ENCODE assay signal across 16 cellular contexts in genomic region chr7:26165950-26166680, GRCh38. TPM values are rescaled to one million over a fixed set of nuclear protein-coding genes. Genes with fewer than 3 reads are reported as not detected.
DNase-seq lines count a peak whose midpoint lies in the region; ATAC-seq, FAIRE-seq and TF ChIP-seq lines count a peak whose summit lies in the region.
"Had no signal": no experiment of that assay in that cellular context is flagged by ENCODE, and none has a peak within 500 bp of the region (broad histone marks: within the 10 kb centered on the region; RNA-seq: fewer than 3 reads in every experiment).

No MANE protein-coding gene starts in this region.

- in situ Hi-C loops in K562 (cut with MboI), result no loop called here
- in situ Hi-C loops in GM13977 (cut with MboI; ENCODE audit: low pct_unique_long_range_greater_than_20kb, low sequenced_read_pairs, unreplicated experiment), result no loop called here

- H3K36me3 ChIP-seq in PC-3 (ENCODE audit: low read depth, low read length), result no peaks in the 10 kb centered on the region
- H3K36me3 ChIP-seq in K562 (ENCODE audit: control insufficient read depth, insufficient read depth, low read length), result no peaks in the 10 kb centered on the region; the same call in 2 of the 3 replicates
- H3K36me3 ChIP-seq in lower lobe of right lung, result no peaks in the 10 kb centered on the region

- BruUV-seq in PC-3 (replicated peaks; lab: Mats Ljungman, UMichigan) (no TSS peak), K562 (replicated peaks; lab: Mats Ljungman, UMichigan) (no TSS peak)

- H3K27me3 ChIP-seq in PC-3 (ENCODE audit: low read length) (no peaks in the 10 kb centered on the region), K562 (ENCODE audit: control insufficient read depth in 2 of 2, insufficient read depth in 2 of 2, low read length in 2 of 2) (no peaks in the 10 kb centered on the region), lower lobe of right lung (ENCODE audit: low read depth) (no peaks in the 10 kb centered on the region)

- 0 out of 2 replicates have a peak overlapping the region, but pooled peaks have one; percentile 40 for H3K4me2 ChIP-seq in PC-3 (ENCODE audit: low read length)
- H3K4me2 ChIP-seq in K562 (ENCODE audit: insufficient read depth, low read length), result no peak overlapping the region; the same call in 1 of the 2 replicates

- CTCF ChIA-PET in PC-3 (lab: Charles Lee), result interaction anchor here (0.6 kb wide), 2 partner anchors 87 to 961 kb away, joined by 3 to 5 read pairs; no protein-coding TSS in a partner anchor
- CTCF ChIA-PET in K562 (lab: Yijun Ruan, JAX; ENCODE audit: low intra/inter-chr PET ratio), result no interaction called here

- H3K79me2 ChIP-seq in PC-3 (ENCODE audit: low read length) (peaks cover 74% of the 10 kb centered on the region), K562 (ENCODE audit: control insufficient read depth, insufficient read depth, low read length) (peaks cover 15% of the 10 kb centered on the region)

- H3K9me1 ChIP-seq in K562 (ENCODE audit: control insufficient read depth, insufficient read depth, low read length), result no peaks in the 10 kb centered on the region

- no peak for TF ChIP-seq CTCF in PC-3 (conservative IDR thresholded peaks at IDR 0.05; ENCODE audit: low read depth, low read length)
- no peak for TF ChIP-seq CTCF in K562 (IDR thresholded peaks at IDR 0.05 in 2 of 3, conservative IDR thresholded peaks at IDR 0.05 in 1 of 3; ENCODE audit: insufficient read depth in 2 of 3, low read depth in 1 of 3, low read length in 3 of 3)
- no peak for TF ChIP-seq CTCF in lower lobe of right lung (IDR thresholded peaks at IDR 0.05)
- no peak for TF ChIP-seq CTCF in type B pancreatic cell (conservative IDR thresholded peaks at IDR 0.05)
- no peak for TF ChIP-seq CTCF in GM13977 (IDR thresholded peaks at IDR 0.05; ENCODE audit: extremely low read depth, insufficient read depth, missing control alignments)

- H3K4me3 ChIP-seq in PC-3 (ENCODE audit: low read length) (no peak overlapping the region), K562 (no peak overlapping the region), lower lobe of right lung (no peak overlapping the region)
- H3K4me3 ChIP-seq: dorsolateral prefrontal cortex had no signal

- H2AFZ ChIP-seq in PC-3 (ENCODE audit: low read length) (no peak overlapping the region), K562 (ENCODE audit: low read depth, low read length) (no peak overlapping the region)

- no peak overlapping the region for H3K9ac ChIP-seq in PC-3 (ENCODE audit: low read length)
- peak overlapping the region in 1 of 2 experiments; percentile 69; a peak in 1 of 4 replicates for H3K9ac ChIP-seq in K562 (ENCODE audit: insufficient read depth in 1 of 2, low read depth in 2 of 2, low read length in 2 of 2)

- TF ChIP-seq RAD21 in K562 (CRISPR knock-in tag; conservative IDR thresholded peaks at IDR 0.05 in 1 of 2, IDR thresholded peaks at IDR 0.05 in 1 of 2), result no peak

- TF ChIP-seq EP300 in K562 (IDR thresholded peaks at IDR 0.05; ENCODE audit: low read length), result no peak

- POLR2A ChIA-PET in PC-3 (lab: Charles Lee; ENCODE audit: unreplicated experiment) (interaction anchor here (0.7 kb wide), 1 partner anchor 11 kb away, joined by 26 read pairs; no protein-coding TSS in a partner anchor), K562 (lab: Yijun Ruan, JAX) (interaction anchor here (0.8 to 2.5 kb wide), 7 partner anchors 10 to 32 kb away, joined by 3 to 17 read pairs (median 6); partner anchors contain the start of gene NFE2L3)

- peaks cover 20% of the 10 kb centered on the region for H3K4me1 ChIP-seq in PC-3 (ENCODE audit: insufficient read depth, low read length)
- H3K4me1 ChIP-seq in K562 (replicated peaks in 1 of 2; ENCODE audit: control insufficient read depth in 2 of 2, insufficient read depth in 2 of 2, low read length in 2 of 2), result peaks cover 7 to 13% of the 10 kb centered on the region in 2 experiments; a peak in 4 of 5 replicates
- H3K4me1 ChIP-seq in lower lobe of right lung, result no peaks in the 10 kb centered on the region

- peaks cover 47% of the 10 kb centered on the region for H3K36me3 Mint-ChIP-seq in activated T-cell treated with anti-CD3 and anti-CD28 coated beads, Interleukin-2, amount 50 U/mL, for 24 hours (ENCODE audit: low read depth)
- peaks cover 24% of the 10 kb centered on the region for H3K36me3 Mint-ChIP-seq in stimulated activated naive CD8-positive, alpha-beta T cell treated with anti-CD3 and anti-CD28 coated beads, Interleukin-15, Interleukin-2, amounts not matched to agents 100 ng/mL and 50 ng/mL, for 24 hours (ENCODE audit: low read depth)
- no peaks in the 10 kb centered on the region for H3K36me3 Mint-ChIP-seq in type B pancreatic cell

- H3K9me3 Mint-ChIP-seq in activated T-cell treated with anti-CD3 and anti-CD28 coated beads, Interleukin-2, amount 50 U/mL, for 24 hours, result no peaks in the 10 kb centered on the region
- no peaks in the 10 kb centered on the region for H3K9me3 Mint-ChIP-seq in stimulated activated naive CD8-positive, alpha-beta T cell treated with anti-CD3 and anti-CD28 coated beads, Interleukin-15, Interleukin-2, amounts not matched to agents 100 ng/mL and 50 ng/mL, for 24 hours
- H3K9me3 Mint-ChIP-seq in type B pancreatic cell, result no peaks in the 10 kb centered on the region

- intact Hi-C loops in PC-3 (cut with micrococcal nuclease), result no loop called here
- intact Hi-C loops in K562 (cut with micrococcal nuclease), result no loop called here
- intact Hi-C loops in lower lobe of right lung (cut with DNase I), result no loop called here

- DNase-seq in activated T-cell treated with anti-CD3 and anti-CD28 coated beads, Interleukin-2, amount 50 U/mL, for 24 hours, result no peak
- DNase-seq in activated T-cell treated with anti-CD3 and anti-CD28 coated beads, Interleukin-2, amount 50 U/mL, for 1 hour, result no peak
- no peak for DNase-seq in PC-3
- no peak for DNase-seq in K562 (ENCODE audit: extremely low read depth in 1 of 4, low spot score in 3 of 4)
- DNase-seq in lower lobe of right lung, result no peak
- DNase-seq in type B pancreatic cell (ENCODE audit: extremely low spot score, unreplicated experiment), result no peak
- DNase-seq in GM13977 (ENCODE audit: low spot score), result no peak
- DNase-seq: ACHN; activated CD8-positive, alpha-beta memory T cell treated with anti-CD3 and anti-CD28 coated beads, Interleukin-2, amount 50 U/mL, for 48 hours; dorsolateral prefrontal cortex; head of caudate nucleus; NCI-H1694; stimulated activated CD4-positive, alpha-beta T cell treated with anti-CD3 and anti-CD28 coated beads, Interleukin-12 subunit alpha, Interleukin-12 subunit beta, amount 100 ng/mL, for 4 hours had no signal

- no peak overlapping the region for H3K4me3 Mint-ChIP-seq in activated T-cell treated with anti-CD3 and anti-CD28 coated beads, Interleukin-2, amount 50 U/mL, for 24 hours
- peak overlapping the region; percentile 51 for H3K4me3 Mint-ChIP-seq in stimulated activated naive CD8-positive, alpha-beta T cell treated with anti-CD3 and anti-CD28 coated beads, Interleukin-15, Interleukin-2, amounts not matched to agents 100 ng/mL and 50 ng/mL, for 24 hours
- H3K4me3 Mint-ChIP-seq in type B pancreatic cell, result no peak overlapping the region

- H4K20me1 ChIP-seq in PC-3 (ENCODE audit: low read length), result peaks cover 2% of the 10 kb centered on the region; the same call in 1 of the 2 replicates
- peaks cover 11% of the 10 kb centered on the region; the same call in 1 of the 2 replicates for H4K20me1 ChIP-seq in K562 (replicated peaks; ENCODE audit: control insufficient read depth, insufficient read depth, low read length)

- FAIRE-seq in K562 (lab: Jason Lieb, UNC), result no peak
- FAIRE-seq: GM12891, H54 had no signal

- peaks cover 55% of the 10 kb centered on the region for H3K4me1 Mint-ChIP-seq in activated T-cell treated with anti-CD3 and anti-CD28 coated beads, Interleukin-2, amount 50 U/mL, for 24 hours (ENCODE audit: low read depth)
- peaks cover 65% of the 10 kb centered on the region for H3K4me1 Mint-ChIP-seq in stimulated activated naive CD8-positive, alpha-beta T cell treated with anti-CD3 and anti-CD28 coated beads, Interleukin-15, Interleukin-2, amounts not matched to agents 100 ng/mL and 50 ng/mL, for 24 hours (ENCODE audit: low read depth)
- H3K4me1 Mint-ChIP-seq in type B pancreatic cell (ENCODE audit: unreplicated experiment), result peaks cover 11% of the 10 kb centered on the region

- ATAC-seq in PC-3 (peak; percentile 13; the same call in 1 of the 2 replicates), K562 (peak; percentile 78), lower lobe of right lung (no peak)

- no peaks in the 10 kb centered on the region for H3K9me2 ChIP-seq in PC-3 (replicated peaks; ENCODE audit: low read length)

- H3F3A ChIP-seq in PC-3 (ENCODE audit: low read length, unreplicated experiment), result no peaks in the 10 kb centered on the region

- H3K27ac Mint-ChIP-seq in activated T-cell treated with anti-CD3 and anti-CD28 coated beads, Interleukin-2, amount 50 U/mL, for 24 hours, result peak overlapping the region; percentile 93
- peak overlapping the region; percentile 81 for H3K27ac Mint-ChIP-seq in stimulated activated naive CD8-positive, alpha-beta T cell treated with anti-CD3 and anti-CD28 coated beads, Interleukin-15, Interleukin-2, amounts not matched to agents 100 ng/mL and 50 ng/mL, for 24 hours
- H3K27ac Mint-ChIP-seq in type B pancreatic cell, result no peak overlapping the region

- no peak for TF ChIP-seq POLR2A in K562 (conservative IDR thresholded peaks at IDR 0.05)

- H3K27ac ChIP-seq in PC-3 (ENCODE audit: low read length) (peak overlapping the region; percentile 24), K562 (ENCODE audit: extremely low read depth, low read depth, low read length) (no peak overlapping the region), lower lobe of right lung (no peak overlapping the region)
- H3K27ac ChIP-seq: dorsolateral prefrontal cortex had no signal

- H3K9me3 ChIP-seq in PC-3 (ENCODE audit: low read length), result no peaks in the 10 kb centered on the region
- H3K9me3 ChIP-seq in K562 (replicated peaks; ENCODE audit: control insufficient read depth, insufficient read depth, low read depth, low read length), result no peaks in the 10 kb centered on the region
- H3K9me3 ChIP-seq in lower lobe of right lung, result no peaks in the 10 kb centered on the region

- WGBS in K562 (ENCODE audit: insufficient coverage, low coverage, missing lambda C conversion rate), result 34% methylated on average over 9 of the region's 9 CpGs

- no peaks in the 10 kb centered on the region for H3K27me3 Mint-ChIP-seq in activated T-cell treated with anti-CD3 and anti-CD28 coated beads, Interleukin-2, amount 50 U/mL, for 24 hours
- no peaks in the 10 kb centered on the region for H3K27me3 Mint-ChIP-seq in stimulated activated naive CD8-positive, alpha-beta T cell treated with anti-CD3 and anti-CD28 coated beads, Interleukin-15, Interleukin-2, amounts not matched to agents 100 ng/mL and 50 ng/mL, for 24 hours
- H3K27me3 Mint-ChIP-seq in type B pancreatic cell, result no peaks in the 10 kb centered on the region

RNA-seq across cellular contexts. Expression of gene NFE2L3, which starts 14.1 kb away (rescaled TPM):
- total RNA-seq in PC-3 (2014; rRNA removed) (40.0 and 45.2 TPM in 2 replicates), K562 (2014; rRNA removed) (9.1 and 14.1 TPM in 2 replicates), K562 (2014; rRNA removed; fragmentation: Illumina TruSeq; extraction: Trizol) (16.2 and 17.0 TPM in 2 replicates), K562 (2015; rRNA removed; fragmentation: Illumina TruSeq; extraction: Trizol) (14.3 and 15.2 TPM in 2 replicates), K562 (2021) (11.8 and 12.2 TPM in 2 replicates), lower lobe of right lung (4.8 TPM), type B pancreatic cell (ENCODE audit: low replicate concordance) (6.5 and 10.5 TPM in 2 replicates)
- total RNA-seq in K562 (2011; cell fraction: chromatin; rRNA removed; ENCODE audit: low replicate concordance), result 6.9 and 15.2 TPM in 2 replicates
- total RNA-seq in K562 (2011; cell fraction: nucleolus; rRNA removed), result 7.7 and 8.9 TPM in 2 replicates
- 12.5 and 15.0 TPM in 2 replicates for total RNA-seq in K562 (2011; cell fraction: nucleoplasm; rRNA removed)
- polyA plus RNA-seq in K562 (2011; rRNA removed) (12.4 and 13.7 TPM in 2 replicates), K562 (2014; fragmentation: Illumina TruSeq; extraction: Trizol) (14.4 and 16.9 TPM in 2 replicates), K562 (2014; fragmentation: Nextera tagmentation; extraction: Ambion mirVana) (1 to 10 TPM; 2.9 to 4.8 TPM), K562 (2014; rRNA removed) (9.5 and 10.7 TPM in 2 replicates)
- 4.6 and 7.2 TPM in 2 replicates for polyA plus RNA-seq in K562 (2011; cell fraction: cytosol; rRNA removed)
- polyA plus RNA-seq in K562 (2011; cell fraction: nucleus; rRNA removed), result 3.7 and 7.1 TPM in 2 replicates
- polyA plus RNA-seq in K562 (2012), result 7.3 and 11.7 TPM in 2 replicates
- polyA minus RNA-seq in K562 (2011; rRNA and poly(A)+ RNA removed), result 14.4 and 20.7 TPM in 2 replicates
- polyA minus RNA-seq in K562 (2011; cell fraction: cytosol; rRNA and poly(A)+ RNA removed), result 3.3 and 5.5 TPM in 2 replicates
- 4.0 and 13.1 TPM in 2 replicates for polyA minus RNA-seq in K562 (2011; cell fraction: nucleus; rRNA and poly(A)+ RNA removed)

RNA-seq across cellular contexts. Expression of gene HNRNPA2B1, which starts 34.4 kb away (rescaled TPM):
- total RNA-seq in PC-3 (2014; rRNA removed) (304 and 457 TPM in 2 replicates), K562 (2014; rRNA removed) (604 and 630 TPM in 2 replicates), K562 (2014; rRNA removed; fragmentation: Illumina TruSeq; extraction: Trizol) (728 and 855 TPM in 2 replicates), K562 (2015; rRNA removed; fragmentation: Illumina TruSeq; extraction: Trizol) (730 and 803 TPM in 2 replicates), K562 (2021) (707 and 876 TPM in 2 replicates), lower lobe of right lung (368 TPM), type B pancreatic cell (ENCODE audit: low replicate concordance) (441 and 733 TPM in 2 replicates)
- total RNA-seq in K562 (2011; cell fraction: chromatin; rRNA removed; ENCODE audit: low replicate concordance), result 193 and 905 TPM in 2 replicates
- total RNA-seq in K562 (2011; cell fraction: nucleolus; rRNA removed), result 107 and 139 TPM in 2 replicates
- total RNA-seq in K562 (2011; cell fraction: nucleoplasm; rRNA removed), result 296 and 406 TPM in 2 replicates
- polyA plus RNA-seq in K562 (2011; rRNA removed) (466 and 782 TPM in 2 replicates), K562 (2014; fragmentation: Illumina TruSeq; extraction: Trizol) (1,478 and 1,489 TPM in 2 replicates), K562 (2014; fragmentation: Nextera tagmentation; extraction: Ambion mirVana) (1,000 to 10,000 TPM in 1 of 2 experiments, 100 to 1,000 TPM in 1; 865 to 1,390 TPM), K562 (2014; rRNA removed) (1,850 and 1,989 TPM in 2 replicates)
- 112 and 259 TPM in 2 replicates for polyA plus RNA-seq in K562 (2011; cell fraction: cytosol; rRNA removed)
- polyA plus RNA-seq in K562 (2011; cell fraction: nucleus; rRNA removed), result 299 and 394 TPM in 2 replicates
- 752 and 1,692 TPM in 2 replicates for polyA plus RNA-seq in K562 (2012)
- polyA minus RNA-seq in K562 (2011; rRNA and poly(A)+ RNA removed), result 654 and 757 TPM in 2 replicates
- polyA minus RNA-seq in K562 (2011; cell fraction: cytosol; rRNA and poly(A)+ RNA removed), result 230 and 283 TPM in 2 replicates
- 153 and 242 TPM in 2 replicates for polyA minus RNA-seq in K562 (2011; cell fraction: nucleus; rRNA and poly(A)+ RNA removed)

RNA-seq across cellular contexts. Expression of gene CBX3, which starts 35.4 kb away (rescaled TPM):
- total RNA-seq in PC-3 (2014; rRNA removed), result 126 and 132 TPM in 2 replicates
- 99.0 and 229 TPM in 2 replicates for total RNA-seq in K562 (2011; cell fraction: chromatin; rRNA removed; ENCODE audit: low replicate concordance)
- total RNA-seq in K562 (2011; cell fraction: nucleolus; rRNA removed), result 91.9 and 108 TPM in 2 replicates
- total RNA-seq in K562 (2011; cell fraction: nucleoplasm; rRNA removed), result 152 and 198 TPM in 2 replicates
- total RNA-seq in K562 (2014; rRNA removed), result 210 and 244 TPM in 2 replicates
- 413 and 480 TPM in 2 replicates for total RNA-seq in K562 (2014; rRNA removed; fragmentation: Illumina TruSeq; extraction: Trizol)
- 337 and 363 TPM in 2 replicates for total RNA-seq in K562 (2015; rRNA removed; fragmentation: Illumina TruSeq; extraction: Trizol)
- 253 and 256 TPM in 2 replicates for total RNA-seq in K562 (2021)
- polyA plus RNA-seq in K562 (2011; rRNA removed), result 293 and 364 TPM in 2 replicates
- 75.2 and 113 TPM in 2 replicates for polyA plus RNA-seq in K562 (2011; cell fraction: cytosol; rRNA removed)
- polyA plus RNA-seq in K562 (2011; cell fraction: nucleus; rRNA removed), result 155 and 212 TPM in 2 replicates
- polyA plus RNA-seq in K562 (2012), result 208 and 278 TPM in 2 replicates
- 310 and 328 TPM in 2 replicates for polyA plus RNA-seq in K562 (2014; fragmentation: Illumina TruSeq; extraction: Trizol)
- 100 to 1,000 TPM; 198 to 245 TPM for polyA plus RNA-seq in K562 (2014; fragmentation: Nextera tagmentation; extraction: Ambion mirVana)
- polyA plus RNA-seq in K562 (2014; rRNA removed), result 389 and 408 TPM in 2 replicates
- polyA minus RNA-seq in K562 (2011; rRNA and poly(A)+ RNA removed), result 124 and 155 TPM in 2 replicates
- polyA minus RNA-seq in K562 (2011; cell fraction: cytosol; rRNA and poly(A)+ RNA removed), result 51.7 and 53.1 TPM in 2 replicates
- polyA minus RNA-seq in K562 (2011; cell fraction: nucleus; rRNA and poly(A)+ RNA removed), result 135 and 212 TPM in 2 replicates
- total RNA-seq in lower lobe of right lung, result 94.3 TPM
- total RNA-seq in type B pancreatic cell (ENCODE audit: low replicate concordance), result 108 and 188 TPM in 2 replicates

Comparison
In these comparisons a context has a peak if more than half of its experiments do, and no peak if none do; other contexts are left out.
1. ATAC-seq: peak in PC-3 (single experiment) and K562 (single experiment); none in lower lobe of right lung (0 of 2).